ENCODE assay signal across 32 cellular contexts in the genomic region with DNA sequence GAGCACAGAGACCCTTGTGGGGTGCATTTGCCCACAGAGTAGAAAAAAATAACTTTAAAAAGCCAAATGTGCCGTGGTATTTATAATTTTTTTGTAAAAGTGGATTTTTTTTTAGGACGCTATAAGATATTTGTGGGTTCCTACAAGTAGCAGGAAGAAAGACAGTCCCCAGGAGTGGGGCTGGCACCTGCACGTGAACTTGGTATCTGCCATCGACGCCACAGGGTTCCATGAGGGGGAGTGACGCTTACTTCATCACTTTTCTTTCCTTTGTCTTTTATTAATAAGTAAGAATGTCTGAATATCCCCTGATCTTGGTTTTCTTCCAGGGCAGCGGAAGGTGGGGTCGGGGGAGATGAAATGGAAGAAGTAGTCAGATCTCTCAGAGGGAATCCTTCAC.
"Had no signal": no experiment of that assay in that cellular context is flagged by ENCODE, and none has a peak within 500 bp of the region (broad histone marks: within the 10 kb centered on the region; RNA-seq: fewer than 3 reads in every experiment).

No MANE protein-coding gene starts in this region.

- H3K4me1 ChIP-seq: body of pancreas, esophagus muscularis mucosa, foreskin keratinocyte, gastrocnemius medialis had no signal

- H3K9me3 Mint-ChIP-seq: activated CD4-positive, alpha-beta memory T cell treated with anti-CD3 and anti-CD28 coated beads, Interleukin-2, amount 10 ng/mL, durations not matched to agents 7 days and 5 days; activated CD4-positive, alpha-beta T cell treated with anti-CD3 and anti-CD28 coated beads, Interleukin-2, amount 10 ng/mL, durations not matched to agents 7 days and 5 days; activated naive CD4-positive, alpha-beta T cell treated with anti-CD3 and anti-CD28 coated beads, Interleukin-2, amount 50 U/mL, for 24 hours; activated naive CD8-positive, alpha-beta T cell treated with anti-CD3 and anti-CD28 coated beads for 36 hours; activated naive CD8-positive, alpha-beta T cell treated with anti-CD3 and anti-CD28 coated beads, Interleukin-2, amount 50 U/mL, for 24 hours; activated T-helper 1 cell treated with anti-CD3 and anti-CD28 coated beads, Interleukin-12 subunit alpha, Interleukin-12 subunit beta, Interleukin-2, Interleukin-4 antibody, amounts not matched to agents 30 ng/mL and 10 ng/mL and 1 ng/mL, durations not matched to agents 14 hours and 24 hours and 36 hours; activated T-helper 2 cell treated with anti-CD3 and anti-CD28 coated beads, Interferon-gamma antibody, Interleukin-2, Interleukin-4, amounts not matched to agents 10 μg/mL and 5 μg/mL and 100 μg/mL, durations not matched to agents 14 hours and 24 hours and 36 hours; effector memory CD8-positive, alpha-beta T cell had no signal

- H3K27me3 Mint-ChIP-seq: activated CD4-positive, alpha-beta memory T cell treated with anti-CD3 and anti-CD28 coated beads, Interleukin-2, amount 10 ng/mL, durations not matched to agents 7 days and 5 days; activated CD4-positive, alpha-beta T cell treated with anti-CD3 and anti-CD28 coated beads for 36 hours; activated CD4-positive, alpha-beta T cell treated with anti-CD3 and anti-CD28 coated beads, Interleukin-2, amount 10 ng/mL, durations not matched to agents 7 days and 5 days; activated CD8-positive, alpha-beta memory T cell treated with anti-CD3 and anti-CD28 coated beads, Interleukin-2, amount 10 ng/mL, durations not matched to agents 7 days and 5 days; activated naive CD4-positive, alpha-beta T cell treated with anti-CD3 and anti-CD28 coated beads, Interleukin-2, amount 50 U/mL, for 24 hours; activated naive CD8-positive, alpha-beta T cell treated with anti-CD3 and anti-CD28 coated beads for 36 hours; activated naive CD8-positive, alpha-beta T cell treated with anti-CD3 and anti-CD28 coated beads, Interleukin-2, amount 50 U/mL, for 24 hours; effector memory CD8-positive, alpha-beta T cell had no signal

- H3K4me1 Mint-ChIP-seq: activated CD4-positive, alpha-beta T cell treated with anti-CD3 and anti-CD28 coated beads for 36 hours; activated CD4-positive, alpha-beta T cell treated with anti-CD3 and anti-CD28 coated beads, Interleukin-2, amount 10 ng/mL, durations not matched to agents 7 days and 5 days; activated naive CD4-positive, alpha-beta T cell treated with anti-CD3 and anti-CD28 coated beads, Interleukin-2, amount 50 U/mL, for 24 hours; activated naive CD8-positive, alpha-beta T cell treated with anti-CD3 and anti-CD28 coated beads for 36 hours; activated naive CD8-positive, alpha-beta T cell treated with anti-CD3 and anti-CD28 coated beads, Interleukin-2, amount 50 U/mL, for 24 hours had no signal

- H3K4me3 Mint-ChIP-seq: activated CD4-positive, alpha-beta memory T cell treated with anti-CD3 and anti-CD28 coated beads, Interleukin-2, amount 10 ng/mL, durations not matched to agents 7 days and 5 days; activated CD4-positive, alpha-beta T cell treated with anti-CD3 and anti-CD28 coated beads for 36 hours; activated CD4-positive, alpha-beta T cell treated with anti-CD3 and anti-CD28 coated beads, Interleukin-2, amount 10 ng/mL, durations not matched to agents 7 days and 5 days; activated CD8-positive, alpha-beta memory T cell treated with anti-CD3 and anti-CD28 coated beads, Interleukin-2, amount 10 ng/mL, durations not matched to agents 7 days and 5 days; activated naive CD4-positive, alpha-beta T cell treated with anti-CD3 and anti-CD28 coated beads for 36 hours; activated naive CD4-positive, alpha-beta T cell treated with anti-CD3 and anti-CD28 coated beads, Interleukin-2, amount 50 U/mL, for 24 hours; activated naive CD8-positive, alpha-beta T cell treated with anti-CD3 and anti-CD28 coated beads for 36 hours; activated naive CD8-positive, alpha-beta T cell treated with anti-CD3 and anti-CD28 coated beads, Interleukin-2, amount 50 U/mL, for 24 hours; activated T-helper 1 cell treated with anti-CD3 and anti-CD28 coated beads, Interleukin-12 subunit alpha, Interleukin-12 subunit beta, Interleukin-2, Interleukin-4 antibody, amounts not matched to agents 30 ng/mL and 10 ng/mL and 1 ng/mL, durations not matched to agents 14 hours and 24 hours and 36 hours; effector memory CD8-positive, alpha-beta T cell had no signal

- H3K27me3 ChIP-seq: adrenal gland, body of pancreas, esophagus muscularis mucosa, foreskin keratinocyte, gastrocnemius medialis had no signal

- DNase-seq: activated CD4-positive, alpha-beta memory T cell treated with anti-CD3 and anti-CD28 coated beads, Interleukin-2, amount 10 ng/mL, durations not matched to agents 7 days and 5 days; activated CD4-positive, alpha-beta T cell treated with anti-CD3 and anti-CD28 coated beads for 36 hours; activated CD4-positive, alpha-beta T cell treated with anti-CD3 and anti-CD28 coated beads, Interleukin-2, amount 10 ng/mL, durations not matched to agents 7 days and 5 days; activated CD4-positive, alpha-beta T cell treated with anti-CD3 and anti-CD28 coated beads, Interleukin-2, amount 50 U/mL, for 4 hours; activated CD4-positive, CD25-positive, alpha-beta regulatory T cell; activated CD4-positive, CD25-positive, alpha-beta regulatory T cell treated with anti-CD3 and anti-CD28 coated beads, Interleukin-2, amount 50 U/mL, for 72 hours; activated CD8-positive, alpha-beta memory T cell treated with anti-CD3 and anti-CD28 coated beads, Interleukin-2, amount 10 ng/mL, durations not matched to agents 7 days and 5 days; activated CD8-positive, alpha-beta memory T cell treated with anti-CD3 and anti-CD28 coated beads, Interleukin-2, amount 50 U/mL, for 4 hours; activated effector memory CD4-positive, alpha-beta T cell treated with anti-CD3 and anti-CD28 coated beads, Interleukin-2, amount 50 U/mL, for 16 hours; activated naive CD4-positive, alpha-beta T cell treated with anti-CD3 and anti-CD28 coated beads for 36 hours; activated naive CD8-positive, alpha-beta T cell treated with anti-CD3 and anti-CD28 coated beads for 36 hours; activated naive CD8-positive, alpha-beta T cell treated with anti-CD3 and anti-CD28 coated beads, Interleukin-2, amount 50 U/mL, for 24 hours; activated T-cell treated with anti-CD3 and anti-CD28 coated beads, Interleukin-2, amount 50 U/mL, for 1 hour; activated T-cell treated with anti-CD3 and anti-CD28 coated beads, Interleukin-2, amount 50 U/mL, for 48 hours; adrenal gland; amygdala; body of pancreas; caudate nucleus; cortex of kidney; dermis blood vessel endothelial cell; effector CD4-positive, alpha-beta T cell; effector memory CD8-positive, alpha-beta T cell; erythroblast; foreskin keratinocyte; gastrocnemius medialis; glutamatergic neuron; T-helper 1 cell; T1000 had no signal

- H3K27ac Mint-ChIP-seq: activated CD4-positive, alpha-beta memory T cell treated with anti-CD3 and anti-CD28 coated beads, Interleukin-2, amount 10 ng/mL, durations not matched to agents 7 days and 5 days; activated CD4-positive, alpha-beta T cell treated with anti-CD3 and anti-CD28 coated beads for 36 hours; activated CD4-positive, alpha-beta T cell treated with anti-CD3 and anti-CD28 coated beads, Interleukin-2, amount 10 ng/mL, durations not matched to agents 7 days and 5 days; activated CD8-positive, alpha-beta memory T cell treated with anti-CD3 and anti-CD28 coated beads, Interleukin-2, amount 10 ng/mL, durations not matched to agents 7 days and 5 days; activated naive CD4-positive, alpha-beta T cell treated with anti-CD3 and anti-CD28 coated beads for 36 hours; activated naive CD4-positive, alpha-beta T cell treated with anti-CD3 and anti-CD28 coated beads, Interleukin-2, amount 50 U/mL, for 24 hours; activated naive CD8-positive, alpha-beta T cell treated with anti-CD3 and anti-CD28 coated beads for 36 hours; activated naive CD8-positive, alpha-beta T cell treated with anti-CD3 and anti-CD28 coated beads, Interleukin-2, amount 50 U/mL, for 24 hours; activated T-helper 1 cell treated with anti-CD3 and anti-CD28 coated beads, Interleukin-12 subunit alpha, Interleukin-12 subunit beta, Interleukin-2, Interleukin-4 antibody, amounts not matched to agents 30 ng/mL and 10 ng/mL and 1 ng/mL, durations not matched to agents 14 hours and 24 hours and 36 hours; activated T-helper 2 cell treated with anti-CD3 and anti-CD28 coated beads, Interferon-gamma antibody, Interleukin-2, Interleukin-4, amounts not matched to agents 10 μg/mL and 5 μg/mL and 100 μg/mL, durations not matched to agents 14 hours and 24 hours and 36 hours had no signal

- H3K4me3 ChIP-seq: adrenal gland, body of pancreas, esophagus muscularis mucosa, gastrocnemius medialis had no signal

- H3K9me3 ChIP-seq: adrenal gland, body of pancreas, gastrocnemius medialis had no signal

- ATAC-seq: activated CD4-positive, alpha-beta T cell treated with anti-CD3 and anti-CD28 coated beads for 36 hours; activated CD8-positive, alpha-beta memory T cell treated with anti-CD3 and anti-CD28 coated beads, Interleukin-2, amount 10 ng/mL, durations not matched to agents 7 days and 5 days; activated naive CD8-positive, alpha-beta T cell treated with anti-CD3 and anti-CD28 coated beads, Interleukin-2, amount 50 U/mL, for 24 hours; body of pancreas; effector memory CD8-positive, alpha-beta T cell; foreskin keratinocyte; gastrocnemius medialis had no signal

- H3K27ac ChIP-seq: body of pancreas, esophagus muscularis mucosa, foreskin keratinocyte, gastrocnemius medialis had no signal
